In genomic region chrX:46327229-46328081, GRCh38 we compare ENCODE assay signal across 12 cellular contexts.
DNase-seq lines count a peak whose midpoint lies in the region; ATAC-seq and TF ChIP-seq lines count a peak whose summit lies in the region.
"Had no signal": no experiment of that assay in that cellular context is flagged by ENCODE, and none has a peak within 500 bp of the region (broad histone marks: within the 10 kb centered on the region; RNA-seq: fewer than 3 reads in every experiment).

No MANE protein-coding gene starts in this region.

- H3K9me3 ChIP-seq in colonic mucosa (no peaks in the 10 kb centered on the region), left lung (no peaks in the 10 kb centered on the region)
- H3K9me3 ChIP-seq: BLaER1 had no signal

- H3K4me1 ChIP-seq in colonic mucosa = no peaks in the 10 kb centered on the region
- H3K4me1 ChIP-seq in left lung = no peaks in the 10 kb centered on the region
- H3K4me1 ChIP-seq: BLaER1 had no signal

- TF ChIP-seq CTCF in colonic mucosa (IDR thresholded peaks at IDR 0.05) (no peak), left lung (IDR thresholded peaks at IDR 0.05) (no peak)

- H3K36me3 ChIP-seq in colonic mucosa (no peaks in the 10 kb centered on the region), left lung (no peaks in the 10 kb centered on the region)
- H3K36me3 ChIP-seq: BLaER1 had no signal

- H3K27me3 ChIP-seq in colonic mucosa (no peaks in the 10 kb centered on the region), left lung (peaks cover 0 to 3% of the 10 kb centered on the region in 2 donors)
- H3K27me3 ChIP-seq: BLaER1 had no signal

- H3K9ac ChIP-seq in colonic mucosa (ENCODE audit: low read depth in 2 of 2, low read length in 2 of 2) = peak overlapping the region in 1 of 2 donors; percentile 9
- H3K9ac ChIP-seq: BLaER1 had no signal

- H3K4me3 ChIP-seq in colonic mucosa = no peak overlapping the region
- H3K4me3 ChIP-seq in left lung = no peak overlapping the region
- H3K4me3 ChIP-seq: BLaER1, skin epidermis had no signal

- ATAC-seq in Right ventricle myocardium superior (ENCODE audit: poor library complexity) (peak; percentile 90), left lung (peak; percentile 83), GM19463 (IDR thresholded peaks at IDR 0.05; ENCODE audit: unreplicated experiment) (no peak), HG03439 (IDR thresholded peaks at IDR 0.05; ENCODE audit: unreplicated experiment) (no peak)

- peak; percentile 45 for DNase-seq in Right ventricle myocardium superior
- DNase-seq in cardiac septum (ENCODE audit: low spot score) = no peak
- DNase-seq in colonic mucosa = peak; percentile 43
- peak in 1 of 2 donors; percentile 39 for DNase-seq in left lung
- DNase-seq in NCI-H2171 treated with DMSO at 0.1 percent for 48 hours (lab: John Stamatoyannopoulos, UW) = no peak
- no peak for DNase-seq in cerebellum (ENCODE audit: low spot score)
- DNase-seq: activated gamma-delta T cell, NCI-H2171 had no signal

- H3K27ac ChIP-seq in colonic mucosa (peak overlapping the region; percentile 30), left lung (no peak overlapping the region)
- H3K27ac ChIP-seq: BLaER1 had no signal

- intact Hi-C loops in Right ventricle myocardium superior (cut with DNase I) = no loop called here
- intact Hi-C loops in cardiac septum (cut with DNase I) = no loop called here
- intact Hi-C loops in colonic mucosa (cut with DNase I) = no loop called here
- intact Hi-C loops in left lung (cut with DNase I) = no loop called here

Comparison
In these comparisons a context has a peak if more than half of its experiments do, and no peak if none do; other contexts are left out.
1. DNase-seq: peak in Right ventricle myocardium superior (single experiment) and colonic mucosa (single experiment); none in cardiac septum (single experiment), NCI-H2171 treated with DMSO at 0.1 percent for 48 hours (single experiment) and cerebellum (single experiment).
2. ATAC-seq: peak in Right ventricle myocardium superior (single experiment) and left lung (single experiment); none in GM19463 (single experiment) and HG03439 (single experiment).